10 cellular contexts compared by ENCODE assay signal in the genomic region with DNA sequence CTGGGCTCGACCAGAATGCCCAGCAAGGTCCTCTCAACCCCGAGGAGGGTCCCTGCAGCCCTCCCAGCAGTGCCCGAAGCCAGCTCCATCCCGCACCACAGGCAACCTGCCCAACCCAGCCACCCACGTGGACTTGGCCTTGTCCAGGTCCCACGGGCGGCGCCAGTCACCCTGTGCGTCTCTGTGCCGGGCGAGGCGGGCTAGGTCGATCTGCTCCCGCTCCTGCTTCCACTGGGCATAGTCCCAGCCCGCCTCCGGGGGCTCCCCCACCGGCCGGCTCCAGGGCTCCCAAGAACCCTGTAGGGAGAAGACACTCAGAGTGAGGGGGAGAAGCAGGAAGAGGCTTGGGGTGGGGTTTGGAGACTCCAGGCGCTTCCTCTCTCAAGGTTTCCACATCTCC. TPM values are rescaled to one million over a fixed set of nuclear protein-coding genes. Genes with fewer than 3 reads are reported as not detected.
DNase-seq lines count a peak whose midpoint lies in the region; ATAC-seq, FAIRE-seq and TF ChIP-seq lines count a peak whose summit lies in the region.
"Had no signal": no experiment of that assay in that cellular context is flagged by ENCODE, and none has a peak within 500 bp of the region (broad histone marks: within the 10 kb centered on the region; RNA-seq: fewer than 3 reads in every experiment).

No MANE protein-coding gene starts in this region.

- peak overlapping the region; percentile 59 for H3K9ac ChIP-seq in keratinocyte (ENCODE audit: control insufficient read depth, extremely low read depth, insufficient read depth, low read length)
- peak overlapping the region; percentile 95 to 97 for H3K9ac ChIP-seq in stomach smooth muscle (ENCODE audit: low read length in 2 of 2)

- no peak overlapping the region for H2AFZ ChIP-seq in keratinocyte (ENCODE audit: control insufficient read depth, low read length)

- H3K9me3 ChIP-seq in SJSA1 (replicated peaks), result no peaks in the 10 kb centered on the region
- no peaks in the 10 kb centered on the region for H3K9me3 ChIP-seq in keratinocyte (ENCODE audit: control insufficient read depth, low read depth, low read length)
- no peaks in the 10 kb centered on the region for H3K9me3 ChIP-seq in stomach smooth muscle (ENCODE audit: control insufficient read depth in 2 of 2, low read length in 2 of 2)
- H3K9me3 ChIP-seq in SJCRH30 (replicated peaks), result no peaks in the 10 kb centered on the region

- H3K27ac ChIP-seq in SJSA1 (peak overlapping the region; percentile 97), keratinocyte (ENCODE audit: control insufficient read depth, insufficient read depth, low read length) (peak overlapping the region; percentile 35), stomach smooth muscle (ENCODE audit: low read length) (peak overlapping the region; percentile 99), SJCRH30 (no peak overlapping the region)

- H3K27me3 ChIP-seq in H7 (ENCODE audit: control insufficient read depth, insufficient read depth, low read length), result no peaks in the 10 kb centered on the region
- no peaks in the 10 kb centered on the region for H3K27me3 ChIP-seq in SJSA1 (replicated peaks)
- no peaks in the 10 kb centered on the region for H3K27me3 ChIP-seq in keratinocyte (ENCODE audit: control insufficient read depth, extremely low read depth, insufficient read depth, low read length)
- H3K27me3 ChIP-seq in stomach smooth muscle (ENCODE audit: control insufficient read depth in 1 of 2, insufficient read depth in 2 of 2, low read length in 2 of 2), result no peaks in the 10 kb centered on the region
- no peaks in the 10 kb centered on the region for H3K27me3 ChIP-seq in SJCRH30
- H3K27me3 ChIP-seq: dorsolateral prefrontal cortex had no signal

- H3K4me2 ChIP-seq in keratinocyte (ENCODE audit: control insufficient read depth, extremely low read depth, insufficient read depth, low read depth, low read length), result peak overlapping the region; percentile 97

- H3K4me1 ChIP-seq in SJSA1 (replicated peaks) (peaks cover 90% of the 10 kb centered on the region), keratinocyte (ENCODE audit: control insufficient read depth, extremely low read depth, insufficient read depth, low read length) (peaks cover 77% of the 10 kb centered on the region), stomach smooth muscle (ENCODE audit: control insufficient read depth, insufficient read depth, low read length) (peaks cover 95% of the 10 kb centered on the region), SJCRH30 (peaks cover 60% of the 10 kb centered on the region)

- no peaks in the 10 kb centered on the region for H4K20me1 ChIP-seq in keratinocyte (ENCODE audit: control insufficient read depth, extremely low read depth, insufficient read depth, low read length)

- ATAC-seq in GM21619 (IDR thresholded peaks at IDR 0.05; ENCODE audit: unreplicated experiment), result no peak
- ATAC-seq in HG02885 (IDR thresholded peaks at IDR 0.05; ENCODE audit: poor library complexity, unreplicated experiment), result no peak

- H3K4me3 ChIP-seq in H7 (ENCODE audit: insufficient read depth, low read depth, low read length), result no peak overlapping the region
- H3K4me3 ChIP-seq in SJSA1, result peak overlapping the region; percentile 49
- H3K4me3 ChIP-seq in keratinocyte (ENCODE audit: control insufficient read depth in 2 of 3, extremely low read depth in 1 of 3, insufficient read depth in 2 of 3, low read depth in 1 of 3, low read length in 3 of 3), result peak overlapping the region; percentile 11 to 75 (median 56)
- peak overlapping the region; percentile 67 to 80 for H3K4me3 ChIP-seq in stomach smooth muscle (ENCODE audit: low read length in 2 of 2)
- H3K4me3 ChIP-seq in SJCRH30, result no peak overlapping the region

- TF ChIP-seq CTCF in keratinocyte (optimal IDR thresholded peaks at IDR 0.05 in 1 of 3, IDR thresholded peaks at IDR 0.05 in 1 of 3, conservative IDR thresholded peaks at IDR 0.05 in 1 of 3; ENCODE audit: extremely low read depth in 1 of 3, insufficient read depth in 2 of 3, low read length in 3 of 3), result no peak

- peaks cover 35% of the 10 kb centered on the region for H3K79me2 ChIP-seq in keratinocyte (ENCODE audit: control insufficient read depth, insufficient read depth, low read length)

- H3K36me3 ChIP-seq in H7 (replicated peaks; ENCODE audit: control insufficient read depth, insufficient read depth, low read length) (no peaks in the 10 kb centered on the region), SJSA1 (peaks cover 76% of the 10 kb centered on the region), keratinocyte (ENCODE audit: control insufficient read depth in 2 of 2, extremely low read depth in 1 of 2, insufficient read depth in 2 of 2, low read length in 2 of 2) (peaks cover 22 to 39% of the 10 kb centered on the region in 2 experiments), stomach smooth muscle (ENCODE audit: control insufficient read depth in 2 of 2, insufficient read depth in 2 of 2, low read length in 2 of 2) (peaks cover 9 to 12% of the 10 kb centered on the region in 2 donors), SJCRH30 (no peaks in the 10 kb centered on the region)

- peak; percentile 73 for DNase-seq in H7
- no peak for DNase-seq in SJSA1 (ENCODE audit: low read depth in 1 of 2, low spot score in 2 of 2)
- no peak for DNase-seq in keratinocyte (ENCODE audit: low read depth, low spot score)
- no peak for DNase-seq in SJCRH30
- no peak for DNase-seq in dedifferentiated amniotic fluid mesenchymal stem cell (ENCODE audit: extremely low spot score)

- FAIRE-seq in keratinocyte (lab: Jason Lieb, UNC), result no peak

- dilution Hi-C loops in keratinocyte (cut with MboI; ENCODE audit: extremely low pct_ligation_motif_present, low sequenced_read_pairs), result no loop called here

- no peaks in the 10 kb centered on the region for H3K9me1 ChIP-seq in keratinocyte (ENCODE audit: control insufficient read depth, extremely low read depth, insufficient read depth, low read length)

RNA-seq across cellular contexts. Expression of a gene that starts 3.1 kb away (rescaled TPM):
- total RNA-seq in H7 (2014; rRNA removed; shearing (Covaris generic)), result 0.03 and 0.18 TPM in 2 replicates
- total RNA-seq in SJSA1 (2014; rRNA removed; shearing (Covaris generic)), result 29.5 and 39.0 TPM in 2 replicates
- 6.3 to 9.6 TPM (median 7.4 TPM) in 3 replicates for polyA plus RNA-seq in keratinocyte
- polyA plus RNA-seq in keratinocyte (2011; ENCODE audit: low read depth), result 32.3 TPM
- 7.6 and 13.9 TPM in 2 replicates for polyA plus RNA-seq in keratinocyte (2011; cell fraction: cytosol; rRNA removed)
- polyA plus RNA-seq in keratinocyte (2011; cell fraction: nucleus; rRNA removed), result 105 and 122 TPM in 2 replicates
- 22.8 and 85.9 TPM in 2 replicates for polyA plus RNA-seq in keratinocyte (2012; ENCODE audit: low replicate concordance)
- polyA minus RNA-seq in keratinocyte, result 27.3 to 109 TPM (median 58.7 TPM) in 3 replicates
- polyA minus RNA-seq in keratinocyte (2011; cell fraction: cytosol; rRNA and poly(A)+ RNA removed), result 16.5 TPM
- polyA minus RNA-seq in keratinocyte (2011; cell fraction: nucleus; rRNA and poly(A)+ RNA removed), result 44.7 and 58.6 TPM in 2 replicates
- total RNA-seq in SJCRH30 (2014; rRNA removed; shearing (Covaris generic)), result 2.4 and 3.2 TPM in 2 replicates

RNA-seq across cellular contexts. Expression of a gene that starts 13.2 kb away (rescaled TPM):
- total RNA-seq in H7 (2014; rRNA removed; shearing (Covaris generic)), result not detected in 2 replicates
- not detected in 2 replicates for total RNA-seq in SJSA1 (2014; rRNA removed; shearing (Covaris generic))
- polyA plus RNA-seq in keratinocyte, result not detected in 3 replicates
- not detected for polyA plus RNA-seq in keratinocyte (2011; ENCODE audit: low read depth)
- polyA plus RNA-seq in keratinocyte (2011; cell fraction: cytosol; rRNA removed), result not detected in 2 replicates
- not detected in 2 replicates for polyA plus RNA-seq in keratinocyte (2011; cell fraction: nucleus; rRNA removed)
- polyA plus RNA-seq in keratinocyte (2012; ENCODE audit: low replicate concordance), result not detected in 2 replicates
- polyA minus RNA-seq in keratinocyte, result not detected in 3 replicates
- polyA minus RNA-seq in keratinocyte (2011; cell fraction: cytosol; rRNA and poly(A)+ RNA removed), result not detected
- not detected in 2 replicates for polyA minus RNA-seq in keratinocyte (2011; cell fraction: nucleus; rRNA and poly(A)+ RNA removed)
- not detected in 2 replicates for total RNA-seq in SJCRH30 (2014; rRNA removed; shearing (Covaris generic))
- total RNA-seq: activated naive CD8-positive, alpha-beta T cell treated with anti-CD3 and anti-CD28 coated beads for 36 hours; dorsolateral prefrontal cortex had no signal

RNA-seq across cellular contexts. Expression of a gene that starts 14.1 kb away (rescaled TPM):
- 15.2 and 15.8 TPM in 2 replicates for total RNA-seq in H7 (2014; rRNA removed; shearing (Covaris generic))
- total RNA-seq in SJSA1 (2014; rRNA removed; shearing (Covaris generic)), result 89.8 and 101 TPM in 2 replicates
- 9.1 to 15.2 TPM (median 13.5 TPM) in 3 replicates for polyA plus RNA-seq in keratinocyte
- polyA plus RNA-seq in keratinocyte (2011; ENCODE audit: low read depth), result 2.5 TPM
- 8.5 and 17.1 TPM in 2 replicates for polyA plus RNA-seq in keratinocyte (2011; cell fraction: cytosol; rRNA removed)
- polyA plus RNA-seq in keratinocyte (2011; cell fraction: nucleus; rRNA removed), result 17.2 and 18.4 TPM in 2 replicates
- polyA plus RNA-seq in keratinocyte (2012; ENCODE audit: low replicate concordance), result 7.8 and 18.3 TPM in 2 replicates
- 4.8 to 6.7 TPM (median 6.4 TPM) in 3 replicates for polyA minus RNA-seq in keratinocyte
- 10.7 TPM for polyA minus RNA-seq in keratinocyte (2011; cell fraction: cytosol; rRNA and poly(A)+ RNA removed)
- polyA minus RNA-seq in keratinocyte (2011; cell fraction: nucleus; rRNA and poly(A)+ RNA removed), result 4.6 and 5.9 TPM in 2 replicates
- 23.4 and 24.1 TPM in 2 replicates for total RNA-seq in SJCRH30 (2014; rRNA removed; shearing (Covaris generic))

RNA-seq across cellular contexts. Expression of a gene that starts 20.4 kb away (rescaled TPM):
- 0.04 and 0.52 TPM in 2 replicates for total RNA-seq in H7 (2014; rRNA removed; shearing (Covaris generic))
- total RNA-seq in SJSA1 (2014; rRNA removed; shearing (Covaris generic)), result 0.21 and 0.28 TPM in 2 replicates
- 0.12 to 0.68 TPM (median 0.12 TPM) in 3 replicates for polyA plus RNA-seq in keratinocyte
- 0.05 TPM for polyA plus RNA-seq in keratinocyte (2011; ENCODE audit: low read depth)
- 0.09 and 0.60 TPM in 2 replicates for polyA plus RNA-seq in keratinocyte (2011; cell fraction: cytosol; rRNA removed)
- polyA plus RNA-seq in keratinocyte (2011; cell fraction: nucleus; rRNA removed), result 0.97 and 1.1 TPM in 2 replicates
- 0.28 and 1.6 TPM in 2 replicates for polyA plus RNA-seq in keratinocyte (2012; ENCODE audit: low replicate concordance)
- 0.26 to 1.2 TPM (median 0.64 TPM) in 3 replicates for polyA minus RNA-seq in keratinocyte
- 0.19 TPM for polyA minus RNA-seq in keratinocyte (2011; cell fraction: cytosol; rRNA and poly(A)+ RNA removed)
- polyA minus RNA-seq in keratinocyte (2011; cell fraction: nucleus; rRNA and poly(A)+ RNA removed), result 0.54 and 0.74 TPM in 2 replicates
- 0.22 and 0.38 TPM in 2 replicates for total RNA-seq in SJCRH30 (2014; rRNA removed; shearing (Covaris generic))

RNA-seq across cellular contexts. Expression of a gene that starts 29.9 kb away (rescaled TPM):
- total RNA-seq in H7 (2014; rRNA removed; shearing (Covaris generic)), result 11.3 and 13.9 TPM in 2 replicates
- total RNA-seq in SJSA1 (2014; rRNA removed; shearing (Covaris generic)), result 34.8 and 61.9 TPM in 2 replicates
- polyA plus RNA-seq in keratinocyte, result 0.52 to 1.1 TPM (median 0.73 TPM) in 3 replicates
- polyA plus RNA-seq in keratinocyte (2011; ENCODE audit: low read depth), result not detected
- polyA plus RNA-seq in keratinocyte (2011; cell fraction: cytosol; rRNA removed), result 0.69 and 0.72 TPM in 2 replicates
- 0.73 and 1.3 TPM in 2 replicates for polyA plus RNA-seq in keratinocyte (2011; cell fraction: nucleus; rRNA removed)
- polyA plus RNA-seq in keratinocyte (2012; ENCODE audit: low replicate concordance), result 0.23 and 1.4 TPM in 2 replicates
- polyA minus RNA-seq in keratinocyte, result 0.40 to 0.69 TPM in 2 of 3 replicates, not detected in the other
- not detected for polyA minus RNA-seq in keratinocyte (2011; cell fraction: cytosol; rRNA and poly(A)+ RNA removed)
- polyA minus RNA-seq in keratinocyte (2011; cell fraction: nucleus; rRNA and poly(A)+ RNA removed), result not detected in 2 replicates
- 2.0 and 2.9 TPM in 2 replicates for total RNA-seq in SJCRH30 (2014; rRNA removed; shearing (Covaris generic))

Comparison
In these comparisons a context has a peak if more than half of its experiments do, and no peak if none do; other contexts are left out.
1. H3K4me3 ChIP-seq: peak in SJSA1 (single experiment), keratinocyte (3 of 3) and stomach smooth muscle (2 of 2); none in H7 (single experiment) and SJCRH30 (single experiment).